2 cellular contexts compared by ENCODE assay signal in genomic region chr6:35214869-35215664, GRCh38.
TF ChIP-seq lines count a peak whose summit lies in the region.

No MANE protein-coding gene starts in this region.

TF ChIP-seq in IMR-90, 13 proteins besides CTCF, POLR2A, EP300 and RAD21 (continued from another document):
- TF ChIP-seq NFE2L2 (IDR thresholded peaks at IDR 0.05; ENCODE audit: low read depth, low read length): no peak
TF ChIP-seq in IMR-90: peak in this region for 0.

TF ChIP-seq in neural cell, 6 proteins besides CTCF, POLR2A, EP300 and RAD21 (continued from another document):
- no peak for TF ChIP-seq SMC3 (conservative IDR thresholded peaks at IDR 0.05; ENCODE audit: poor library complexity)
- TF ChIP-seq TAF1 (IDR thresholded peaks at IDR 0.05; ENCODE audit: low read depth): no peak
- TF ChIP-seq MXI1 (conservative IDR thresholded peaks at IDR 0.05; ENCODE audit: poor library complexity, severe bottlenecking): no peak
- TF ChIP-seq EZH2 (IDR thresholded peaks at IDR 0.05; ENCODE audit: borderline replicate concordance, insufficient read depth, low read length, poor library complexity, severe bottlenecking): no peak
